8 cellular contexts compared by ENCODE assay signal in genomic region chr12:124786065-124786964, GRCh38.
DNase-seq lines count a peak whose midpoint lies in the region; TF ChIP-seq lines count a peak whose summit lies in the region.

No MANE protein-coding gene starts in this region.

- POLR2A ChIA-PET in AG04450 (lab: Yijun Ruan, JAX), result no interaction called here

- H3K27me3 ChIP-seq in AG04450 (ENCODE audit: control insufficient read depth, insufficient read depth, low read length), result no peaks in the 10 kb centered on the region
- no peaks in the 10 kb centered on the region for H3K27me3 ChIP-seq in fibroblast of lung (ENCODE audit: control insufficient read depth, insufficient read depth, low read length)
- H3K27me3 ChIP-seq in muscle layer of colon (ENCODE audit: control insufficient read depth in 1 of 2, insufficient read depth in 2 of 2, low read length in 2 of 2), result no peaks in the 10 kb centered on the region
- H3K27me3 ChIP-seq in MG63, result no peaks in the 10 kb centered on the region

- no peaks in the 10 kb centered on the region for H4K20me1 ChIP-seq in fibroblast of lung (ENCODE audit: control insufficient read depth, extremely low read depth, insufficient read depth, low read length)

- peak overlapping the region; percentile 40 for H3K4me2 ChIP-seq in fibroblast of lung (ENCODE audit: extremely low read depth, insufficient read depth, low read length)

- H2AFZ ChIP-seq in fibroblast of lung (ENCODE audit: low read length), result peak overlapping the region; percentile 50

- H3K9ac ChIP-seq in fibroblast of lung (ENCODE audit: insufficient read depth, low read length), result no peak overlapping the region
- no peak overlapping the region for H3K9ac ChIP-seq in muscle layer of colon (ENCODE audit: low read length)

- no peaks in the 10 kb centered on the region for H3K79me2 ChIP-seq in fibroblast of lung (ENCODE audit: control insufficient read depth, insufficient read depth, low read length)

- peak overlapping the region; percentile 66 for H3K4me3 ChIP-seq in AG04450 (ENCODE audit: low read depth, low read length)
- peak overlapping the region; percentile 35 to 62 (median 46) for H3K4me3 ChIP-seq in fibroblast of lung (replicated peaks in 1 of 4; ENCODE audit: control extremely low read depth in 1 of 4, insufficient read depth in 1 of 4, low read depth in 3 of 4, low read length in 4 of 4)
- peak overlapping the region; percentile 25 to 42 for H3K4me3 ChIP-seq in muscle layer of colon (ENCODE audit: low read depth in 1 of 2, low read length in 2 of 2)
- H3K4me3 ChIP-seq in MG63, result no peak overlapping the region

- H3K36me3 ChIP-seq in fibroblast of lung (ENCODE audit: control insufficient read depth, insufficient read depth, low read length) (peaks cover 1% of the 10 kb centered on the region), muscle layer of colon (ENCODE audit: insufficient read depth, low read length) (peaks cover 4% of the 10 kb centered on the region), MG63 (peaks cover 12% of the 10 kb centered on the region)

- TF ChIP-seq CTCF in AG04450 (IDR thresholded peaks at IDR 0.05; ENCODE audit: low read depth, low read length) (no peak), fibroblast of lung (conservative IDR thresholded peaks at IDR 0.05 in 1 of 2, IDR thresholded peaks at IDR 0.05 in 1 of 2; ENCODE audit: low read depth in 1 of 2, low read length in 2 of 2) (no peak)

- no peaks in the 10 kb centered on the region for H3K9me3 ChIP-seq in AG04450 (ENCODE audit: control insufficient read depth, insufficient read depth, low read length)
- H3K9me3 ChIP-seq in fibroblast of lung (ENCODE audit: control insufficient read depth, insufficient read depth, low read depth, low read length), result no peaks in the 10 kb centered on the region
- H3K9me3 ChIP-seq in muscle layer of colon (ENCODE audit: low read length), result no peaks in the 10 kb centered on the region
- H3K9me3 ChIP-seq in MG63, result no peaks in the 10 kb centered on the region

- H3K4me1 ChIP-seq in fibroblast of lung (ENCODE audit: control insufficient read depth, extremely low read depth, insufficient read depth, low read length) (no peaks in the 10 kb centered on the region), muscle layer of colon (ENCODE audit: insufficient read depth, low read length) (no peaks in the 10 kb centered on the region)

- DNase-seq in AG04450 (ENCODE audit: low read depth, low spot score), result peak; percentile 76
- peak; percentile 96 for DNase-seq in NCI-H2227 (lab: John Stamatoyannopoulos, UW; ENCODE audit: unreplicated experiment)
- DNase-seq in fibroblast of lung (ENCODE audit: low read depth in 2 of 2), result peak; percentile 88 to 92
- DNase-seq in mesenteric fat pad (ENCODE audit: low spot score), result no peak
- DNase-seq in NCI-H226, result no peak
- no peak for DNase-seq in MG63
- DNase-seq in activated CD8-positive, alpha-beta memory T cell treated with anti-CD3 and anti-CD28 coated beads, Interleukin-2, amount 50 U/mL, for 48 hours, result no peak

- H3K27ac ChIP-seq in AG04450 (ENCODE audit: low read depth, low read length) (no peak overlapping the region), fibroblast of lung (ENCODE audit: insufficient read depth, low read length) (no peak overlapping the region), muscle layer of colon (ENCODE audit: low read depth, low read length) (peak overlapping the region; percentile 48)

- CTCF ChIA-PET in AG04450 (lab: Charles Lee), result interaction anchor here (1.6 to 3.5 kb wide), 3 partner anchors 15 to 750 kb away, joined by 5 to 15 read pairs (median 7); no protein-coding TSS in a partner anchor

Comparison
In these comparisons a context has a peak if more than half of its experiments do, and no peak if none do; other contexts are left out.
1. DNase-seq: peak in AG04450 (single experiment), NCI-H2227 (single experiment) and fibroblast of lung (2 of 2); none in mesenteric fat pad (single experiment), NCI-H226 (single experiment), MG63 (single experiment) and activated CD8-positive, alpha-beta memory T cell treated with anti-CD3 and anti-CD28 coated beads, Interleukin-2, amount 50 U/mL, for 48 hours (single experiment).